ENCODE assay signal across 22 cellular contexts in the genomic region with DNA sequence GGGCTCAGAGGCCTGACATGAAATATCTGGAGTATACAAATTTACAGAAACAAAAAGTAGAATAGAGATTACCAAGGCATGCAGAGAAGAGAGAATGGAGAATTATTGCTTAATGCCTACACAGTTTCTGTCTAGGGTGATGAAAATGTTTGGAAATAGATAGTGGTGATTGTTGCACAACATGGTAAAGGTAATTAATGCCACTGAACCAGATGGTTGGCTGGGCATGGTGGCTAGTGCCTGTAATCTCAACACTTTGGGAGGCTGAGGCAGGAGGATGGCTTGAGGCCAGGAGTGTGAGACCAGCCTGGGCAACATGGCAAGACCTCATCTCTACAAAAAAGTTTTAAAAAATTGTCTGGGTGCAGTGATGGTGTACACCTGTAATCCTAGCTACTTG.
"Had no signal": no experiment of that assay in that cellular context is flagged by ENCODE, and none has a peak within 500 bp of the region (broad histone marks: within the 10 kb centered on the region; RNA-seq: fewer than 3 reads in every experiment).

No MANE protein-coding gene starts in this region.

- DNase-seq: activated CD8-positive, alpha-beta memory T cell treated with anti-CD3 and anti-CD28 coated beads for 24 hours; activated CD8-positive, alpha-beta memory T cell treated with anti-CD3 and anti-CD28 coated beads, Interleukin-2, amount 50 U/mL, for 48 hours; activated effector memory CD4-positive, alpha-beta T cell treated with Interleukin-2 at 50 U/mL for 16 hours; activated naive CD4-positive, alpha-beta T cell treated with anti-CD3 and anti-CD28 coated beads, Interleukin-2, amount 10 ng/mL, durations not matched to agents 7 days and 5 days; activated T-cell treated with anti-CD3 and anti-CD28 coated beads, Interleukin-2, amount 50 U/mL, for 48 hours; effector CD8-positive, alpha-beta T cell; foreskin fibroblast; left colon; nucleus accumbens; posterior cingulate gyrus; retina; stimulated activated CD4-positive, alpha-beta T cell treated with anti-CD3 and anti-CD28 coated beads, Interleukin-12 subunit alpha, Interleukin-12 subunit beta, amount 100 ng/mL, for 4 hours; stimulated activated CD4-positive, alpha-beta T cell treated with anti-CD3 and anti-CD28 coated beads, Interleukin-1b, Interleukin-23, amount 100 ng/mL, for 48 hours; stimulated activated CD8-positive, alpha-beta memory T cell treated with anti-CD3 and anti-CD28 coated beads, Interleukin-4, amount 100 ng/mL, for 48 hours; stimulated activated naive CD4-positive, alpha-beta T cell; tibial artery had no signal

- H3K27me3 ChIP-seq: esophagus muscularis mucosa, hepatocyte, tibial artery had no signal

- ATAC-seq: activated CD4-positive, CD25-positive, alpha-beta regulatory T cell treated with anti-CD3 and anti-CD28 coated beads, Interleukin-2, amount 50 U/mL, for 24 hours; left colon had no signal

- H3K36me3 ChIP-seq: esophagus muscularis mucosa, tibial artery had no signal

- H3K27ac ChIP-seq: esophagus muscularis mucosa, hepatocyte, tibial artery had no signal

- H3K27me3 Mint-ChIP-seq: activated naive CD4-positive, alpha-beta T cell treated with anti-CD3 and anti-CD28 coated beads, Interleukin-2, amount 10 ng/mL, durations not matched to agents 7 days and 5 days had no signal

- H3K27ac Mint-ChIP-seq: activated naive CD4-positive, alpha-beta T cell treated with anti-CD3 and anti-CD28 coated beads, Interleukin-2, amount 10 ng/mL, durations not matched to agents 7 days and 5 days; mesothelial cell of epicardium; nephron had no signal

- H3K4me3 Mint-ChIP-seq: activated naive CD4-positive, alpha-beta T cell treated with anti-CD3 and anti-CD28 coated beads, Interleukin-2, amount 10 ng/mL, durations not matched to agents 7 days and 5 days; mesothelial cell of epicardium; nephron had no signal

- H3K36me3 Mint-ChIP-seq: activated naive CD4-positive, alpha-beta T cell treated with anti-CD3 and anti-CD28 coated beads, Interleukin-2, amount 10 ng/mL, durations not matched to agents 7 days and 5 days; mesothelial cell of epicardium had no signal

- H3K4me1 Mint-ChIP-seq: activated naive CD4-positive, alpha-beta T cell treated with anti-CD3 and anti-CD28 coated beads, Interleukin-2, amount 10 ng/mL, durations not matched to agents 7 days and 5 days had no signal

- H3K4me3 ChIP-seq: esophagus muscularis mucosa, hepatocyte, lung, tibial artery had no signal

- H3K9me3 ChIP-seq: esophagus muscularis mucosa, tibial artery had no signal
